24 cellular contexts compared by ENCODE assay signal in genomic region chr9:81841326-81841725, GRCh38.
A peak's percentile ranks its signal among the peaks of the same experiment; 100 is the strongest.
DNase-seq lines count a peak whose midpoint lies in the region; ATAC-seq, FAIRE-seq and TF ChIP-seq lines count a peak whose summit lies in the region.
"Had no signal": no experiment of that assay in that cellular context is flagged by ENCODE, and none has a peak within 500 bp of the region (broad histone marks: within the 10 kb centered on the region; RNA-seq: fewer than 3 reads in every experiment).

No MANE protein-coding gene starts in this region.

- H3K79me2 ChIP-seq in GM23338 (replicated peaks; ENCODE audit: insufficient read depth), result no peaks in the 10 kb centered on the region
- H3K79me2 ChIP-seq in hepatocyte, result no peaks in the 10 kb centered on the region

- H3K27me3 ChIP-seq in GM23338 (ENCODE audit: insufficient read depth) (no peaks in the 10 kb centered on the region), Panc1 (ENCODE audit: control insufficient read depth, insufficient read depth, low read length) (no peaks in the 10 kb centered on the region), hepatocyte (no peaks in the 10 kb centered on the region)

- H3K27me3 Mint-ChIP-seq in GM23338 (ENCODE audit: insufficient read depth, low read depth, poor library complexity) (peaks cover 2% of the 10 kb centered on the region), nephron (ENCODE audit: low read depth) (peaks cover 5% of the 10 kb centered on the region)
- H3K27me3 Mint-ChIP-seq: CD4-positive, alpha-beta T cell had no signal

- no peaks in the 10 kb centered on the region for H3K36me3 Mint-ChIP-seq in GM23338 (ENCODE audit: low read depth)
- no peaks in the 10 kb centered on the region for H3K36me3 Mint-ChIP-seq in nephron (ENCODE audit: low read depth)

- H3K9me3 Mint-ChIP-seq in GM23338 (no peaks in the 10 kb centered on the region), nephron (no peaks in the 10 kb centered on the region)
- H3K9me3 Mint-ChIP-seq: CD4-positive, alpha-beta T cell had no signal

- H3K4me2 ChIP-seq in GM23338 (no peak overlapping the region), hepatocyte (no peak overlapping the region)

- H3F3A ChIP-seq in GM23338 (replicated peaks; ENCODE audit: low read depth), result no peaks in the 10 kb centered on the region

- POLR2A ChIA-PET in Panc1 (lab: Charles Lee), result no interaction called here

- no TSS peak for BruUV-seq in Panc1 (replicated peaks; lab: Mats Ljungman, UMichigan)

- in situ Hi-C loops in Panc1 (cut with HindIII; ENCODE audit: low pct_unique_long_range_greater_than_20kb, low sequenced_read_pairs), result no loop called here

- H3K4me3 Mint-ChIP-seq in GM23338 (no peak overlapping the region), nephron (no peak overlapping the region)
- H3K4me3 Mint-ChIP-seq: CD4-positive, alpha-beta T cell had no signal

- FAIRE-seq in GM12892 (lab: Jason Lieb, UNC), result no peak
- FAIRE-seq: A204.1, H54, HTR-8/SVneo had no signal

- CTCF ChIA-PET in Panc1 (lab: Charles Lee), result no interaction called here

- H3K9me2 ChIP-seq in GM23338 (ENCODE audit: insufficient read depth) (no peaks in the 10 kb centered on the region), hepatocyte (replicated peaks; ENCODE audit: insufficient read depth) (no peaks in the 10 kb centered on the region)

- H3K4me1 ChIP-seq in GM23338 (ENCODE audit: insufficient read depth), result peaks cover 7% of the 10 kb centered on the region; the same call in 1 of the 2 replicates
- H3K4me1 ChIP-seq in Panc1 (ENCODE audit: control insufficient read depth, insufficient read depth, low read length), result no peaks in the 10 kb centered on the region
- H3K4me1 ChIP-seq in hepatocyte (ENCODE audit: insufficient read depth), result peaks cover 4% of the 10 kb centered on the region
- H3K4me1 ChIP-seq: Caco-2 had no signal

- TF ChIP-seq CTCF in GM23338 (conservative IDR thresholded peaks at IDR 0.05; ENCODE audit: low read depth in 2 of 2) (no peak), Panc1 (IDR thresholded peaks at IDR 0.05) (peak; percentile 7; the same call in 1 of the 2 replicates), hepatocyte (IDR thresholded peaks at IDR 0.05; ENCODE audit: poor library complexity) (peak; percentile 13), nephron (IDR thresholded peaks at IDR 0.05; ENCODE audit: unreplicated experiment in 3 of 3) (no peak)

- no peaks in the 10 kb centered on the region for H4K20me1 ChIP-seq in GM23338 (replicated peaks; ENCODE audit: insufficient read depth)
- H4K20me1 ChIP-seq in hepatocyte (ENCODE audit: insufficient read depth, poor library complexity, severe bottlenecking), result no peaks in the 10 kb centered on the region

- DNase-seq in GM23338 (ENCODE audit: low spot score) (peak; percentile 24), Panc1 (ENCODE audit: low read depth, low spot score) (no peak), hepatocyte (ENCODE audit: low spot score) (no peak), GM12892 (ENCODE audit: insufficient read length) (no peak)
- no peak for DNase-seq in activated CD4-positive, alpha-beta T cell treated with anti-CD3 and anti-CD28 coated beads, Interleukin-2, amount 50 U/mL, for 48 hours
- DNase-seq: Caco-2; CD4-positive, alpha-beta T cell; GDM1; Kasumi-1; MM.1S; NCI-H1092 treated with DMSO at 0.1 percent for 48 hours; NCI-H146; NCI-H2081; NCI-H2171 treated with DMSO at 0.1 percent for 48 hours; NCI-H446; NCI-H526 treated with DMSO at 0.1 percent for 48 hours; SHP77 had no signal

- H3K27ac Mint-ChIP-seq in GM23338 (peak overlapping the region; percentile 9; the same call in 1 of the 2 replicates), nephron (peak overlapping the region in 2 of 3 experiments; percentile 45 to 81)
- H3K27ac Mint-ChIP-seq: CD4-positive, alpha-beta T cell had no signal

- intact Hi-C loops in Panc1 (cut with micrococcal nuclease; ENCODE audit: unreplicated experiment), result no loop called here

- WGBS in hepatocyte (ENCODE audit: low lambda C conversion rate, missing lambda C conversion rate), result 70% methylated on average over 6 of the region's 6 CpGs

- no peaks in the 10 kb centered on the region for H3K9me3 ChIP-seq in Panc1 (ENCODE audit: control insufficient read depth, insufficient read depth, low read depth, low read length)
- H3K9me3 ChIP-seq in hepatocyte (ENCODE audit: low read depth), result no peaks in the 10 kb centered on the region
- H3K9me3 ChIP-seq: Caco-2 had no signal

- ATAC-seq in GM23338 (peak; percentile 53), Panc1 (no peak), GM21619 (IDR thresholded peaks at IDR 0.05; ENCODE audit: unreplicated experiment) (no peak), HG03108 (IDR thresholded peaks at IDR 0.05; ENCODE audit: unreplicated experiment) (no peak)

- TF ChIP-seq POLR2A in GM12892 (IDR thresholded peaks at IDR 0.05; ENCODE audit: low read depth, low read length), result no peak

- H3K4me1 Mint-ChIP-seq in GM23338, result peaks cover 24% of the 10 kb centered on the region; the same call in 2 of the 3 replicates
- H3K4me1 Mint-ChIP-seq in nephron, result peaks cover 11% of the 10 kb centered on the region

- H2AFZ ChIP-seq in GM23338, result no peak overlapping the region
- no peak overlapping the region for H2AFZ ChIP-seq in hepatocyte

- H3K36me3 ChIP-seq in GM23338 (ENCODE audit: insufficient read depth) (no peaks in the 10 kb centered on the region), Panc1 (ENCODE audit: control insufficient read depth, insufficient read depth, low read length) (no peaks in the 10 kb centered on the region), hepatocyte (replicated peaks; ENCODE audit: insufficient read depth, low read depth) (no peaks in the 10 kb centered on the region)

- H3K4me3 ChIP-seq in GM23338, result no peak overlapping the region
- no peak overlapping the region for H3K4me3 ChIP-seq in Panc1 (ENCODE audit: low read depth in 2 of 2, low read length in 2 of 2)
- H3K4me3 ChIP-seq in hepatocyte, result no peak overlapping the region
- H3K4me3 ChIP-seq: SK-N-MC had no signal

- H3K27ac ChIP-seq in GM23338 (ENCODE audit: low read depth) (no peak overlapping the region), Panc1 (ENCODE audit: low read length) (no peak overlapping the region), hepatocyte (no peak overlapping the region)
- H3K27ac ChIP-seq: SK-N-MC had no signal

TF ChIP-seq in GM23338, 12 proteins besides CTCF, POLR2A, EP300 and RAD21:
- TF ChIP-seq EZH2 (IDR thresholded peaks at IDR 0.05; ENCODE audit: low read depth, unreplicated experiment), result no peak
- no peak for TF ChIP-seq ZNF114 (CRISPR knock-in tag; IDR thresholded peaks at IDR 0.05)
- TF ChIP-seq ZNF331 (CRISPR knock-in tag; IDR thresholded peaks at IDR 0.05; ENCODE audit: low read depth), result no peak
- TF ChIP-seq JUNB (IDR thresholded peaks at IDR 0.05; ENCODE audit: unreplicated experiment), result no peak
- TF ChIP-seq, protein P1, sequence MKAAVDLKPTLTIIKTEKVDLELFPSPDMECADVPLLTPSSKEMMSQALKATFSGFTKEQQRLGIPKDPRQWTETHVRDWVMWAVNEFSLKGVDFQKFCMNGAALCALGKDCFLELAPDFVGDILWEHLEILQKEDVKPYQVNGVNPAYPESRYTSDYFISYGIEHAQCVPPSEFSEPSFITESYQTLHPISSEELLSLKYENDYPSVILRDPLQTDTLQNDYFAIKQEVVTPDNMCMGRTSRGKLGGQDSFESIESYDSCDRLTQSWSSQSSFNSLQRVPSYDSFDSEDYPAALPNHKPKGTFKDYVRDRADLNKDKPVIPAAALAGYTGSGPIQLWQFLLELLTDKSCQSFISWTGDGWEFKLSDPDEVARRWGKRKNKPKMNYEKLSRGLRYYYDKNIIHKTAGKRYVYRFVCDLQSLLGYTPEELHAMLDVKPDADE (IDR thresholded peaks at IDR 0.05), result no peak
TF ChIP-seq in GM23338: peak in this region for 0.

Comparison
In these comparisons a context has a peak if more than half of its experiments do, and no peak if none do; other contexts are left out.
1. CTCF ChIP-seq: peak in Panc1 (single experiment) and hepatocyte (single experiment); none in GM23338 (0 of 2) and nephron (0 of 3).